ENCODE assay signal across 28 cellular contexts in genomic region chr11:9796276-9796675, GRCh38.
"Had no signal": no experiment of that assay in that cellular context is flagged by ENCODE, and none has a peak within 500 bp of the region (broad histone marks: within the 10 kb centered on the region; RNA-seq: fewer than 3 reads in every experiment).

No MANE protein-coding gene starts in this region.

- H3K27ac ChIP-seq: dorsolateral prefrontal cortex, gastroesophageal sphincter, lower lobe of right lung, neutrophil, ovary, SK-N-MC, upper lobe of left lung had no signal

- H3K27me3 Mint-ChIP-seq: activated B cell treated with CpG ODN at 0.5 μM for 24 hours; activated CD4-positive, alpha-beta T cell treated with anti-CD3 and anti-CD28 coated beads for 36 hours; activated naive CD4-positive, alpha-beta T cell treated with anti-CD3 and anti-CD28 coated beads, Interleukin-2, amount 50 U/mL, for 24 hours; central memory CD8-positive, alpha-beta T cell; effector memory CD8-positive, alpha-beta T cell; naive thymus-derived CD8-positive, alpha-beta T cell; stimulated activated naive CD8-positive, alpha-beta T cell treated with anti-CD3 and anti-CD28 coated beads, Interleukin-15, amount 100 ng/mL, for 72 hours; T-helper 17 cell had no signal

- H3K4me3 Mint-ChIP-seq: activated B cell treated with CpG ODN at 0.5 μM for 24 hours; activated CD4-positive, alpha-beta T cell treated with anti-CD3 and anti-CD28 coated beads for 36 hours; activated naive CD4-positive, alpha-beta T cell treated with anti-CD3 and anti-CD28 coated beads, Interleukin-2, amount 50 U/mL, for 24 hours; activated T-cell treated with anti-CD3 and anti-CD28 coated beads, Interleukin-2, amount 50 U/mL, for 72 hours; central memory CD8-positive, alpha-beta T cell; effector memory CD8-positive, alpha-beta T cell; naive thymus-derived CD8-positive, alpha-beta T cell; stimulated activated effector memory CD8-positive, alpha-beta T cell treated with anti-CD3 and anti-CD28 coated beads, Interleukin-12 subunit alpha, Interleukin-12 subunit beta, amount 100 ng/mL, for 72 hours; stimulated activated naive CD8-positive, alpha-beta T cell treated with anti-CD3 and anti-CD28 coated beads, Interleukin-15, amount 100 ng/mL, for 72 hours; T-helper 17 cell had no signal

- H3K4me1 Mint-ChIP-seq: activated CD4-positive, alpha-beta T cell treated with anti-CD3 and anti-CD28 coated beads for 36 hours; activated naive CD4-positive, alpha-beta T cell treated with anti-CD3 and anti-CD28 coated beads, Interleukin-2, amount 50 U/mL, for 24 hours; central memory CD8-positive, alpha-beta T cell; naive thymus-derived CD8-positive, alpha-beta T cell; stimulated activated effector memory CD8-positive, alpha-beta T cell treated with anti-CD3 and anti-CD28 coated beads, Interleukin-12 subunit alpha, Interleukin-12 subunit beta, amount 100 ng/mL, for 72 hours; T-helper 17 cell had no signal

- H3K27me3 ChIP-seq: dorsolateral prefrontal cortex, gastroesophageal sphincter, neutrophil, ovary, upper lobe of left lung had no signal

- H3K9me3 ChIP-seq: gastroesophageal sphincter, lower lobe of right lung, neutrophil, ovary, upper lobe of left lung had no signal

- H3K36me3 Mint-ChIP-seq: stimulated activated effector memory CD8-positive, alpha-beta T cell treated with anti-CD3 and anti-CD28 coated beads, Interleukin-12 subunit alpha, Interleukin-12 subunit beta, amount 100 ng/mL, for 72 hours had no signal

- DNase-seq: activated B cell treated with CpG ODN at 0.5 μM for 24 hours; activated CD4-positive, alpha-beta T cell treated with anti-CD3 and anti-CD28 coated beads for 36 hours; activated CD4-positive, alpha-beta T cell treated with anti-CD3 and anti-CD28 coated beads, Interleukin-2, amount 50 U/mL, for 48 hours; activated CD8-positive, alpha-beta memory T cell treated with anti-CD3 and anti-CD28 coated beads, Interleukin-2, amount 50 U/mL, for 48 hours; activated effector memory CD4-positive, alpha-beta T cell treated with anti-CD3 and anti-CD28 coated beads, Interleukin-2, amount 50 U/mL, for 16 hours; activated T-cell treated with anti-CD3 and anti-CD28 coated beads, Interleukin-2, amount 50 U/mL, for 72 hours; aorta; dorsolateral prefrontal cortex; effector memory CD8-positive, alpha-beta T cell; head of caudate nucleus; hypothalamus; left colon; lower lobe of right lung; naive thymus-derived CD8-positive, alpha-beta T cell; ovary; right cardiac atrium; stimulated activated CD4-positive, alpha-beta T cell treated with anti-CD3 and anti-CD28 coated beads, Interleukin-1b, Interleukin-23, amount 100 ng/mL, for 48 hours; stimulated activated naive CD8-positive, alpha-beta T cell treated with anti-CD3 and anti-CD28 coated beads, Interleukin-15, amount 100 ng/mL, for 72 hours; SW 1271; T-helper 17 cell; upper lobe of left lung had no signal

- H3K4me1 ChIP-seq: lower lobe of right lung, upper lobe of left lung had no signal

- H3K36me3 ChIP-seq: neutrophil, ovary had no signal

- H3K4me3 ChIP-seq: dorsolateral prefrontal cortex, gastroesophageal sphincter, lower lobe of right lung, ovary, SK-N-MC, upper lobe of left lung had no signal

- ATAC-seq: activated CD4-positive, alpha-beta T cell treated with anti-CD3 and anti-CD28 coated beads for 36 hours; activated T-cell treated with anti-CD3 and anti-CD28 coated beads, Interleukin-2, amount 50 U/mL, for 72 hours; effector memory CD8-positive, alpha-beta T cell; esophagus mucosa; left colon; lower lobe of right lung; naive thymus-derived CD8-positive, alpha-beta T cell; stimulated activated effector memory CD8-positive, alpha-beta T cell treated with anti-CD3 and anti-CD28 coated beads, Interleukin-12 subunit alpha, Interleukin-12 subunit beta, amount 100 ng/mL, for 72 hours; stimulated activated naive CD8-positive, alpha-beta T cell treated with anti-CD3 and anti-CD28 coated beads, Interleukin-15, amount 100 ng/mL, for 72 hours; T-helper 17 cell had no signal

- H3K27ac Mint-ChIP-seq: activated B cell treated with CpG ODN at 0.5 μM for 24 hours; activated CD4-positive, alpha-beta T cell treated with anti-CD3 and anti-CD28 coated beads for 36 hours; activated naive CD4-positive, alpha-beta T cell treated with anti-CD3 and anti-CD28 coated beads, Interleukin-2, amount 50 U/mL, for 24 hours; activated T-cell treated with anti-CD3 and anti-CD28 coated beads, Interleukin-2, amount 50 U/mL, for 72 hours; effector memory CD8-positive, alpha-beta T cell; stimulated activated effector memory CD8-positive, alpha-beta T cell treated with anti-CD3 and anti-CD28 coated beads, Interleukin-12 subunit alpha, Interleukin-12 subunit beta, amount 100 ng/mL, for 72 hours; stimulated activated naive CD8-positive, alpha-beta T cell treated with anti-CD3 and anti-CD28 coated beads, Interleukin-15, amount 100 ng/mL, for 72 hours; T-helper 17 cell had no signal

- H3K9me3 Mint-ChIP-seq: activated B cell treated with CpG ODN at 0.5 μM for 24 hours; activated naive CD4-positive, alpha-beta T cell treated with anti-CD3 and anti-CD28 coated beads, Interleukin-2, amount 50 U/mL, for 24 hours; activated T-cell treated with anti-CD3 and anti-CD28 coated beads, Interleukin-2, amount 50 U/mL, for 72 hours; central memory CD8-positive, alpha-beta T cell; effector memory CD8-positive, alpha-beta T cell; naive thymus-derived CD8-positive, alpha-beta T cell; stimulated activated effector memory CD8-positive, alpha-beta T cell treated with anti-CD3 and anti-CD28 coated beads, Interleukin-12 subunit alpha, Interleukin-12 subunit beta, amount 100 ng/mL, for 72 hours; stimulated activated naive CD8-positive, alpha-beta T cell treated with anti-CD3 and anti-CD28 coated beads, Interleukin-15, amount 100 ng/mL, for 72 hours had no signal
